ENCODE assay signal across 8 cellular contexts in the genomic region with DNA sequence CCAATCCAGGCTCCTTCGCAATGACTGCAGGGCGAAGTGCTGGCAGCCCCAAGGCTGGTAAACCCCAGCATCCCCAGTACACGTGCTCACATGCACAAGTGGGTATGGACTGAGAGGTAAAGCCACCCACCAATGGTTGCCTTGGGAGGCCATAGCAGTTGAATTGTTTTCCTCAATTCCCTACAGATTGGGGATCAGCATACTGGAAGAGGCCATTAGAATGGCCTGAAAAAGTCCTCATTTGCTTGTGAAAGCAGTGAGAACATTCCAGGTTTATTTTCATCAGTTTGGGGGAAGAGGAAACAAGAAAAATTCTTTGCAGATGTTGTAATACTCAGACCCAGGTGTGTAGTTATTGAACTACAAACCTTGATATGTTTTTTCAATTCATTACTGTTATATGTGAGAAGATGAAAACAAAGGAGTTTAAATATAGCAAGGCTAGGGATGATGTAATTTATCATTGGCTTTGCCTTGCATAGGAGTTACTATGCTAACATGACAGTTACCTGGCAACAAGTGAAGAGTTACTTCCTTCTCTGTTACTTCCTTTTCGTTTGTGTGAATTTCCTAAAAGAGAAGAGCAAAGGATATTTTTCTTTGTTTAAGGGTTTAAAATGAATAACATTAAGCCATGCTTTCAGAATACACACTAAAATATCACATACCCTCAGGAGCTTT. TPM values are rescaled to one million over a fixed set of nuclear protein-coding genes. Genes with fewer than 3 reads are reported as not detected.
DNase-seq lines count a peak whose midpoint lies in the region; ATAC-seq and TF ChIP-seq lines count a peak whose summit lies in the region.

No MANE protein-coding gene starts in this region.

- TF ChIP-seq CTCF in CD4-positive, alpha-beta T cell (IDR thresholded peaks at IDR 0.05), result no peak

- no peak for DNase-seq in CD4-positive, alpha-beta T cell
- DNase-seq in NCI-H774 (lab: John Stamatoyannopoulos, UW) (peak; percentile 66), dermis blood vessel endothelial cell (peak; percentile 95), sciatic nerve (ENCODE audit: low spot score) (no peak), DMS79 treated with DMSO at 0.1 percent for 48 hours (lab: John Stamatoyannopoulos, UW) (no peak)

- intact Hi-C loops in CD4-positive, alpha-beta T cell (cut with DNase I, micrococcal nuclease), result loop anchor here (5.0 kb wide), 2 partner anchors 36 to 51 kb away; a partner anchor contains a TSS
- intact Hi-C loops in sciatic nerve (cut with DNase I), result no loop called here

- ATAC-seq in CD4-positive, alpha-beta T cell (ENCODE audit: poor library complexity), result peak; percentile 81
- ATAC-seq in GM21528 (IDR thresholded peaks at IDR 0.05; ENCODE audit: low FRiP score, unreplicated experiment) (peak; percentile 43), sciatic nerve (no peak), HG03039 (IDR thresholded peaks at IDR 0.05; ENCODE audit: unreplicated experiment) (no peak)

- no peaks in the 10 kb centered on the region for H3K27me3 Mint-ChIP-seq in CD4-positive, alpha-beta T cell

- peak overlapping the region; percentile 54 for H3K4me3 Mint-ChIP-seq in CD4-positive, alpha-beta T cell

- H3K27ac ChIP-seq in CD4-positive, alpha-beta T cell (ENCODE audit: low read depth, low read length), result no peak overlapping the region
- H3K27ac ChIP-seq in mucosa of rectum (ENCODE audit: low read depth in 2 of 2, low read length in 2 of 2), result peak overlapping the region; percentile 40 to 45

- H3K9me3 ChIP-seq in CD4-positive, alpha-beta T cell (ENCODE audit: control insufficient read depth, low read length), result no peaks in the 10 kb centered on the region
- H3K9me3 ChIP-seq in mucosa of rectum (ENCODE audit: control insufficient read depth in 2 of 2, low read length in 2 of 2), result no peaks in the 10 kb centered on the region

- H3K36me3 Mint-ChIP-seq in CD4-positive, alpha-beta T cell (ENCODE audit: low read depth), result peaks cover 61% of the 10 kb centered on the region

- H3K9me3 Mint-ChIP-seq in CD4-positive, alpha-beta T cell, result no peaks in the 10 kb centered on the region

- CTCF ChIA-PET in CD4-positive, alpha-beta T cell (lab: Charles Lee), result interaction anchor here (1.9 kb wide), 1 partner anchor 44 kb away, joined by 5 read pairs; no protein-coding TSS in a partner anchor

- H3K9ac ChIP-seq in mucosa of rectum (ENCODE audit: low read depth in 1 of 2, low read length in 2 of 2), result peak overlapping the region in 1 of 2 donors; percentile 32

- H3K4me3 ChIP-seq in mucosa of rectum (ENCODE audit: low read length in 2 of 2), result no peak overlapping the region

- H3K27me3 ChIP-seq in CD4-positive, alpha-beta T cell (ENCODE audit: control insufficient read depth, insufficient read depth, low read length), result no peaks in the 10 kb centered on the region
- H3K27me3 ChIP-seq in mucosa of rectum (ENCODE audit: control insufficient read depth in 2 of 2, insufficient read depth in 2 of 2, low read length in 2 of 2), result no peaks in the 10 kb centered on the region

- H3K4me1 Mint-ChIP-seq in CD4-positive, alpha-beta T cell (ENCODE audit: low read depth), result peaks cover 43% of the 10 kb centered on the region

- peaks cover 28 to 31% of the 10 kb centered on the region in 2 donors for H3K36me3 ChIP-seq in mucosa of rectum (ENCODE audit: control insufficient read depth in 2 of 2, insufficient read depth in 2 of 2, low read length in 2 of 2)

- peak overlapping the region; percentile 78 for H3K27ac Mint-ChIP-seq in CD4-positive, alpha-beta T cell

- POLR2A ChIA-PET in CD4-positive, alpha-beta T cell (lab: Charles Lee), result interaction anchor here (1.1 kb wide), 1 partner anchor 9 kb away, joined by 4 read pairs; no protein-coding TSS in a partner anchor

- H3K4me1 ChIP-seq in mucosa of rectum (ENCODE audit: control insufficient read depth in 2 of 2, insufficient read depth in 2 of 2, low read length in 2 of 2), result peaks cover 4 to 10% of the 10 kb centered on the region in 2 donors

RNA-seq across cellular contexts. Expression of a gene that starts 36.4 kb away (rescaled TPM):
- 10 to 100 TPM; 15.9 to 18.3 TPM for total RNA-seq in CD4-positive, alpha-beta T cell
- 45.6 and 55.3 TPM in 2 replicates for total RNA-seq in dermis blood vessel endothelial cell
- total RNA-seq in sciatic nerve, result 40.6 TPM

Comparison
In these comparisons a context has a peak if more than half of its experiments do, and no peak if none do; other contexts are left out.
1. ATAC-seq: peak in CD4-positive, alpha-beta T cell (single experiment) and GM21528 (single experiment); none in sciatic nerve (single experiment) and HG03039 (single experiment).
2. DNase-seq: peak in NCI-H774 (single experiment) and dermis blood vessel endothelial cell (single experiment); none in CD4-positive, alpha-beta T cell (0 of 10), sciatic nerve (single experiment) and DMS79 treated with DMSO at 0.1 percent for 48 hours (single experiment).